27 cellular contexts compared by ENCODE assay signal in the genomic region with DNA sequence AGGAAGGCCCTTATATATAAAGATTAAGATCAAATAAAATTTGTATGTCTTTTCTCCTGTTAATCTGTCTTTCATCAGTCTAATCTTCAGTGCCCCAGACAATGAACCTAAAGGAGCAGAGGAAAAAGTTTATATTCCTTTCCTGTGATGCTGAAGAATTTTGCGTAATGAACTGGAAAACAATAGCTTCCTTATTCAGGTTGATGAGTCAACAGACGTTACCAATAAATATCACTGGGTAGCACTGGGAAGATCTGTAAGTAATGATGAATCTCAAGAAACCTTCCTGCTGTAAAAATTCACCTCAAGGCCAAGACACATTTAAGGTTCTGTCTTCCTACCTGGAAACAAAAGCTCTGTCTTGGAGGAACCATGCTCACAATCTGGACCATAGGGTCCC. TPM values are rescaled to one million over a fixed set of nuclear protein-coding genes. Genes with fewer than 3 reads are reported as not detected.
DNase-seq lines count a peak whose midpoint lies in the region; ATAC-seq and TF ChIP-seq lines count a peak whose summit lies in the region.
"Had no signal": no experiment of that assay in that cellular context is flagged by ENCODE, and none has a peak within 500 bp of the region (broad histone marks: within the 10 kb centered on the region; RNA-seq: fewer than 3 reads in every experiment).

No MANE protein-coding gene starts in this region.

- H3K4me3 ChIP-seq in HCT116 (replicated peaks in 1 of 2; ENCODE audit: low read depth in 1 of 2, low read length in 2 of 2) (no peak overlapping the region), fibroblast of mammary gland (ENCODE audit: control insufficient read depth, low read depth, low read length) (no peak overlapping the region)
- H3K4me3 ChIP-seq: adrenal gland, cardiac muscle cell, dorsolateral prefrontal cortex, esophagus squamous epithelium, neural progenitor cell, prostate gland, SK-N-MC, thyroid gland had no signal

- no peaks in the 10 kb centered on the region for H3K79me2 ChIP-seq in HCT116 (ENCODE audit: insufficient read depth, low read length)

- RAD21 ChIA-PET in HCT116 (lab: Charles Lee; ENCODE audit: low non-redundant PET in 1 of 2, low total read pairs in 2 of 2, uncharacterized antibody in 2 of 2, unreplicated experiment in 2 of 2): no interaction called here

- ATAC-seq in HCT116: peak; percentile 40; the same call in 1 of the 2 replicates
- ATAC-seq in HG03457 (IDR thresholded peaks at IDR 0.05; ENCODE audit: unreplicated experiment): no peak
- ATAC-seq: activated CD8-positive, alpha-beta T cell treated with anti-CD3 and anti-CD28 coated beads, Interleukin-2, amount 10 ng/mL, durations not matched to agents 7 days and 5 days; left ventricle myocardium superior; stimulated activated naive CD8-positive, alpha-beta T cell treated with anti-CD3 and anti-CD28 coated beads, Interleukin-15, Interleukin-2, amounts not matched to agents 100 U/mL and 50 U/mL, for 24 hours had no signal

- TF ChIP-seq RAD21 in HCT116 (IDR thresholded peaks at IDR 0.05; ENCODE audit: low read depth): no peak

- peaks cover 0 to 14% of the 10 kb centered on the region in 2 experiments; a peak in 1 of 4 replicates for H3K4me1 ChIP-seq in HCT116 (ENCODE audit: control insufficient read depth in 1 of 2, insufficient read depth in 2 of 2, low read length in 2 of 2)
- H3K4me1 ChIP-seq: neural progenitor cell, prostate gland, thyroid gland had no signal

- POLR2A ChIA-PET in HCT116 (lab: Charles Lee): no interaction called here

- H3K9ac ChIP-seq in HCT116 (ENCODE audit: low read length): no peak overlapping the region
- H3K9ac ChIP-seq: neural progenitor cell had no signal

- H3K9me2 ChIP-seq in HCT116 (ENCODE audit: insufficient read depth): no peaks in the 10 kb centered on the region

- TF ChIP-seq POLR2A in HCT116 (IDR thresholded peaks at IDR 0.05; ENCODE audit: borderline replicate concordance, extremely low read depth, insufficient read depth, insufficient read length) (no peak), erythroblast (IDR thresholded peaks at IDR 0.05; ENCODE audit: low read length) (no peak)

- CTCF ChIA-PET in HCT116 (lab: Charles Lee): interaction anchor here (0.8 kb wide), 1 partner anchor 9 kb away, joined by 3 read pairs; no protein-coding TSS in a partner anchor

- DNase-seq in HCT116 (ENCODE audit: low read depth, low spot score) (peak; percentile 16), RPMI7951 (ENCODE audit: low read depth) (peak; percentile 45), fibroblast of mammary gland (ENCODE audit: low read depth) (peak; percentile 14), renal cortical epithelial cell (ENCODE audit: low read depth) (peak; percentile 75), erythroblast (lab: John Stamatoyannopoulos, UW) (no peak), SIG-M5 treated with dmso at 0.1 percent for 504 hours (lab: John Stamatoyannopoulos, UW; ENCODE audit: unreplicated experiment) (no peak)
- DNase-seq: activated CD8-positive, alpha-beta T cell treated with anti-CD3 and anti-CD28 coated beads, Interleukin-2, amount 10 ng/mL, durations not matched to agents 7 days and 5 days; activated T-cell treated with anti-CD3 and anti-CD28 coated beads, Interleukin-2, amount 50 U/mL, for 1 hour; adrenal gland; AML-193; COR-L47; dorsolateral prefrontal cortex; esophagus squamous epithelium; glutamatergic neuron; H9; left ventricle myocardium superior; NCI-H187; NCI-H2227 treated with DMSO at 0.1 percent for 48 hours; NCI-H82; stimulated activated CD4-positive, alpha-beta T cell treated with anti-CD3 and anti-CD28 coated beads, Interleukin-2, amount 100 ng/mL, for 48 hours; stimulated activated naive CD8-positive, alpha-beta T cell treated with anti-CD3 and anti-CD28 coated beads, Interleukin-15, Interleukin-2, amounts not matched to agents 100 U/mL and 50 U/mL, for 24 hours; thyroid gland had no signal

- H3K36me3 ChIP-seq in HCT116 (ENCODE audit: control insufficient read depth in 1 of 2, insufficient read depth in 2 of 2, low read length in 2 of 2): no peaks in the 10 kb centered on the region
- H3K36me3 ChIP-seq: adrenal gland, cardiac muscle cell, esophagus squamous epithelium, neural progenitor cell, prostate gland, thyroid gland had no signal

- H3K27me3 ChIP-seq in HCT116 (ENCODE audit: insufficient read depth, low read length): no peaks in the 10 kb centered on the region
- H3K27me3 ChIP-seq: adrenal gland, cardiac muscle cell, dorsolateral prefrontal cortex, esophagus squamous epithelium, neural progenitor cell, thyroid gland had no signal

- H4K20me1 ChIP-seq in HCT116 (ENCODE audit: insufficient read depth): no peaks in the 10 kb centered on the region

- H2AFZ ChIP-seq in HCT116 (ENCODE audit: low read depth, low read length, poor library complexity, severe bottlenecking): no peak overlapping the region
- H2AFZ ChIP-seq: neural progenitor cell had no signal

- no peak overlapping the region for H3K27ac ChIP-seq in HCT116 (ENCODE audit: low read depth, low read length)
- H3K27ac ChIP-seq: adrenal gland, cardiac muscle cell, dorsolateral prefrontal cortex, esophagus squamous epithelium, neural progenitor cell, prostate gland, SK-N-MC, thyroid gland had no signal

- no TSS peak for BruUV-seq in HCT116 (replicated peaks; lab: Mats Ljungman, UMichigan)

- no peaks in the 10 kb centered on the region for H3K9me3 ChIP-seq in HCT116 (ENCODE audit: control insufficient read depth in 1 of 2, insufficient read depth in 1 of 2, low read depth in 1 of 2, low read length in 2 of 2)
- H3K9me3 ChIP-seq: adrenal gland, esophagus squamous epithelium, prostate gland, thyroid gland had no signal

- intact Hi-C loops in HCT116 (cut with micrococcal nuclease): loop anchor here (5.0 kb wide), 1 partner anchor 697 kb away; no protein-coding TSS in a partner anchor

- no peak for TF ChIP-seq CTCF in HCT116 (IDR thresholded peaks at IDR 0.05 in 2 of 3, conservative IDR thresholded peaks at IDR 0.05 in 1 of 3; ENCODE audit: borderline replicate concordance in 1 of 3, insufficient read depth in 1 of 3, low read depth in 2 of 3, low read length in 2 of 3)
- no peak for TF ChIP-seq CTCF in fibroblast of mammary gland (conservative IDR thresholded peaks at IDR 0.05; ENCODE audit: control insufficient read depth, insufficient read depth, low read depth, low read length)

- H3K4me2 ChIP-seq in HCT116 (ENCODE audit: low read length): peak overlapping the region; percentile 14; the same call in 1 of the 2 replicates
- H3K4me2 ChIP-seq: neural progenitor cell had no signal

TF ChIP-seq in HCT116, 20 proteins besides CTCF, POLR2A, EP300 and RAD21:
- TF ChIP-seq FOSL1 (IDR thresholded peaks at IDR 0.05; ENCODE audit: low read depth) (peak; percentile 30; the same call in 1 of the 2 replicates), CEBPB (IDR thresholded peaks at IDR 0.05; ENCODE audit: low read depth) (peak; percentile 61), ELF1 (IDR thresholded peaks at IDR 0.05; ENCODE audit: borderline replicate concordance, low read depth) (no peak), JUND (IDR thresholded peaks at IDR 0.05) (0 out of 2 replicates have a peak, but pooled peaks have one; percentile 9), EZH2 (IDR thresholded peaks at IDR 0.05) (no peak)
- TF ChIP-seq, protein P1, sequence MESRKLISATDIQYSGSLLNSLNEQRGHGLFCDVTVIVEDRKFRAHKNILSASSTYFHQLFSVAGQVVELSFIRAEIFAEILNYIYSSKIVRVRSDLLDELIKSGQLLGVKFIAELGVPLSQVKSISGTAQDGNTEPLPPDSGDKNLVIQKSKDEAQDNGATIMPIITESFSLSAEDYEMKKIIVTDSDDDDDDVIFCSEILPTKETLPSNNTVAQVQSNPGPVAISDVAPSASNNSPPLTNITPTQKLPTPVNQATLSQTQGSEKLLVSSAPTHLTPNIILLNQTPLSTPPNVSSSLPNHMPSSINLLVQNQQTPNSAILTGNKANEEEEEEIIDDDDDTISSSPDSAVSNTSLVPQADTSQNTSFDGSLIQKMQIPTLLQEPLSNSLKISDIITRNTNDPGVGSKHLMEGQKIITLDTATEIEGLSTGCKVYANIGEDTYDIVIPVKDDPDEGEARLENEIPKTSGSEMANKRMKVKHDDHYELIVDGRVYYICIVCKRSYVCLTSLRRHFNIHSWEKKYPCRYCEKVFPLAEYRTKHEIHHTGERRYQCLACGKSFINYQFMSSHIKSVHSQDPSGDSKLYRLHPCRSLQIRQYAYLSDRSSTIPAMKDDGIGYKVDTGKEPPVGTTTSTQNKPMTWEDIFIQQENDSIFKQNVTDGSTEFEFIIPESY (IDR thresholded peaks at IDR 0.05; ENCODE audit: extremely low read depth, insufficient replicate concordance, low read length): no peak
- TF ChIP-seq, protein P2, sequence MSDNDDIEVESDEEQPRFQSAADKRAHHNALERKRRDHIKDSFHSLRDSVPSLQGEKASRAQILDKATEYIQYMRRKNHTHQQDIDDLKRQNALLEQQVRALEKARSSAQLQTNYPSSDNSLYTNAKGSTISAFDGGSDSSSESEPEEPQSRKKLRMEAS (IDR thresholded peaks at IDR 0.05): no peak

RNA-seq across cellular contexts. Expression of a gene that starts 25.5 kb away (rescaled TPM):
- 6.4 TPM for total RNA-seq in HCT116 (2021; ENCODE audit: unreplicated experiment)
- polyA plus RNA-seq in HCT116 (2012): 2.9 and 4.0 TPM in 2 replicates
- 15.6 and 16.9 TPM in 2 replicates for total RNA-seq in RPMI7951 (2014; rRNA removed; shearing (Covaris generic))
- 45.7 and 56.5 TPM in 2 replicates for total RNA-seq in renal cortical epithelial cell

RNA-seq across cellular contexts. Expression of a gene that starts 34.9 kb away (rescaled TPM):
- total RNA-seq in HCT116 (2021; ENCODE audit: unreplicated experiment) (4.2 TPM), renal cortical epithelial cell (10.4 and 22.0 TPM in 2 replicates)
- polyA plus RNA-seq in HCT116 (2012): 5.8 and 6.7 TPM in 2 replicates
- total RNA-seq in RPMI7951 (2014; rRNA removed; shearing (Covaris generic)): 11.8 and 17.7 TPM in 2 replicates

Comparison
In these comparisons a context has a peak if more than half of its experiments do, and no peak if none do; other contexts are left out.
1. DNase-seq: peak in HCT116 (single experiment), RPMI7951 (single experiment), fibroblast of mammary gland (single experiment) and renal cortical epithelial cell (single experiment); none in erythroblast (0 of 2) and SIG-M5 treated with dmso at 0.1 percent for 504 hours (single experiment).